Comparison of ENCODE assay signal across 8 cellular contexts in the genomic region with DNA sequence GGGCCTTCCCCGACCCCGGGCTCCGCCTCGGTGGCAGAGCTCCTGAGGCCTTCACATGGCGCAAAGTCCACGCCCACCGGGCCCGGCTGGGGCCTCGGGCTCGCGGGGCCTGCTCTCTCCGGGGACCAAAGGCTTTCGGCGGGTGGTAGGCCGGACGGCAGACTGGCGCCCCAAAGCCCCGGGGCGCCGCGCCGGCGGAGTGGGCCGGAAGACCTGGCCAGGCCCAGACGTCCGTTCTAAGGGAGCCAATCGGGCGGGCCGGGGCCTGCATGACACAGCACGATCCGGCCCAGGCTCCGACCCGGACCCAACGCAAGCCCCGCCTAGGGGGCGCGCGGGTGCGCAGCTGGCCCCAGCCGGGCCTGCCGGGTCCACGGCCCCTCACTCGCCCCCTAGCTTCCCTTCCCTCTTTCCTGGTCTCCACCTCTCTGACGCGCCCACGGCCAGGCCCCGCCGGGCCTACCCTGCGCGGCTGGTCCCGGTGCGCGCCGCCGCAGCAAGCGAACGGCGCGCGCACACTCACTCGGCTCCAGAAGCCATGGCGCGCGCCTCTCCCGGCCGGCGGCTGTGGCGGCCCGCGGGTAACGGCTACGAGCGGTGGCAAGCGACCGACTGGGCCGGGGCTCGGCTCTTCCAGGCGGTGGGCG. TPM values are rescaled to one million over a fixed set of nuclear protein-coding genes. Genes with fewer than 3 reads are reported as not detected.
A peak's percentile ranks its signal among the peaks of the same experiment; 100 is the strongest.
DNase-seq lines count a peak whose midpoint lies in the region; ATAC-seq and TF ChIP-seq lines count a peak whose summit lies in the region.

No MANE protein-coding gene starts in this region.

- peak overlapping the region; percentile 96 for H3K9ac ChIP-seq in HUES48 (ENCODE audit: low read depth, low read length)
- H3K9ac ChIP-seq in PC-3 (ENCODE audit: low read length), result peak overlapping the region; percentile 99

- peaks cover 71% of the 10 kb centered on the region for H3K36me3 ChIP-seq in HUES48 (ENCODE audit: control insufficient read depth, insufficient read depth, low read length)
- peaks cover 22% of the 10 kb centered on the region for H3K36me3 ChIP-seq in PC-3 (ENCODE audit: low read depth, low read length)

- H3K9me2 ChIP-seq in PC-3 (replicated peaks; ENCODE audit: low read length), result no peaks in the 10 kb centered on the region

- POLR2A ChIA-PET in PC-3 (lab: Charles Lee; ENCODE audit: unreplicated experiment), result interaction anchor here (0.6 kb wide), 2 partner anchors 70 to 296 kb away, joined by 3 read pairs; no protein-coding TSS in a partner anchor

- peak overlapping the region; percentile 97 for H3K4me2 ChIP-seq in PC-3 (ENCODE audit: low read length)

- H2AFZ ChIP-seq in PC-3 (ENCODE audit: low read length), result peak overlapping the region; percentile 43; the same call in 1 of the 2 replicates

- no TSS peak for BruUV-seq in PC-3 (replicated peaks; lab: Mats Ljungman, UMichigan)

- H3K9me3 ChIP-seq in HUES48 (ENCODE audit: control insufficient read depth, insufficient read depth, low read length) (no peaks in the 10 kb centered on the region), PC-3 (ENCODE audit: low read length) (no peaks in the 10 kb centered on the region)

- no peaks in the 10 kb centered on the region for H3K27me3 Mint-ChIP-seq in natural killer cell (ENCODE audit: low read depth in 2 of 2)

- H3K79me2 ChIP-seq in PC-3 (ENCODE audit: low read length), result peaks cover 58% of the 10 kb centered on the region

- peak overlapping the region; percentile 88 to 94 for H3K27ac Mint-ChIP-seq in natural killer cell

- H3K4me1 ChIP-seq in HUES48 (ENCODE audit: control insufficient read depth, insufficient read depth, low read length) (peaks cover 16% of the 10 kb centered on the region), PC-3 (ENCODE audit: insufficient read depth, low read length) (peaks cover 18% of the 10 kb centered on the region)

- H3K4me1 Mint-ChIP-seq in natural killer cell, result peaks cover 52 to 57% of the 10 kb centered on the region in 2 donors

- TF ChIP-seq CTCF in PC-3 (conservative IDR thresholded peaks at IDR 0.05; ENCODE audit: low read depth, low read length), result no peak; the same call in 1 of the 2 replicates
- no peak for TF ChIP-seq CTCF in fibroblast of mammary gland (conservative IDR thresholded peaks at IDR 0.05; ENCODE audit: control insufficient read depth, insufficient read depth, low read depth, low read length)
- peak; percentile 34 for TF ChIP-seq CTCF in natural killer cell (IDR thresholded peaks at IDR 0.05)

- H3K4me3 Mint-ChIP-seq in natural killer cell, result peak overlapping the region; percentile 88

- no peaks in the 10 kb centered on the region for H3K9me3 Mint-ChIP-seq in natural killer cell

- H3K27me3 ChIP-seq in HUES48 (ENCODE audit: control insufficient read depth, insufficient read depth, low read length) (no peaks in the 10 kb centered on the region), PC-3 (ENCODE audit: low read length) (no peaks in the 10 kb centered on the region)

- H3F3A ChIP-seq in PC-3 (ENCODE audit: low read length, unreplicated experiment), result no peaks in the 10 kb centered on the region

- intact Hi-C loops in PC-3 (cut with micrococcal nuclease) (no loop called here), natural killer cell (cut with micrococcal nuclease) (loop anchor here (1.0 to 2.0 kb wide), 5 partner anchors 24 to 533 kb away; a partner anchor contains a TSS)

- ATAC-seq in GM21447 (IDR thresholded peaks at IDR 0.05; ENCODE audit: unreplicated experiment), result peak; percentile 46
- peak; percentile 73 for ATAC-seq in PC-3
- peak; percentile 67 to 85 (median 73) for ATAC-seq in natural killer cell

- CTCF ChIA-PET in PC-3 (lab: Charles Lee), result interaction anchor here (1.0 kb wide), 1 partner anchor 8 kb away, joined by 3 read pairs; a partner anchor contains a TSS

- H3K4me3 ChIP-seq in HUES48 (ENCODE audit: low read depth, low read length) (peak overlapping the region; percentile 90), PC-3 (ENCODE audit: low read length) (peak overlapping the region; percentile 97), fibroblast of mammary gland (ENCODE audit: control insufficient read depth, low read depth, low read length) (peak overlapping the region; percentile 77)

- H4K20me1 ChIP-seq in PC-3 (ENCODE audit: low read length), result peaks cover 49% of the 10 kb centered on the region

- H3K36me3 Mint-ChIP-seq in natural killer cell, result no peaks in the 10 kb centered on the region

- peak; percentile 18 for DNase-seq in DMS153 treated with DMSO at 0.1 percent for 48 hours (lab: John Stamatoyannopoulos, UW; ENCODE audit: unreplicated experiment)
- peak; percentile 60 for DNase-seq in PC-3
- DNase-seq in activated T-helper 1 cell treated with anti-CD3 and anti-CD28 coated beads, Interleukin-2, amount 50 U/mL, for 16 hours (ENCODE audit: low read depth in 1 of 2, low spot score in 1 of 2), result peak; percentile 36 to 65
- DNase-seq in fibroblast of mammary gland (ENCODE audit: low read depth), result peak; percentile 76
- peak; percentile 82 for DNase-seq in natural killer cell
- peak; percentile 66 to 92 (median 82) for DNase-seq in stimulated activated naive CD4-positive, alpha-beta T cell (lab: John Stamatoyannopoulos, UW)

- H3K27ac ChIP-seq in HUES48 (ENCODE audit: low read depth, low read length) (peak overlapping the region; percentile 100), PC-3 (ENCODE audit: low read length) (peak overlapping the region; percentile 96)

RNA-seq across cellular contexts. Expression of a gene that starts 0.5 kb away (rescaled TPM):
- total RNA-seq in PC-3 (2014; rRNA removed) (324 and 343 TPM in 2 replicates), natural killer cell (100 to 1,000 TPM; 303 to 338 (median 322) TPM)

RNA-seq across cellular contexts. Expression of a gene that starts 7.8 kb away (rescaled TPM):
- 32.6 and 44.8 TPM in 2 replicates for total RNA-seq in PC-3 (2014; rRNA removed)
- total RNA-seq in natural killer cell, result 10 to 100 TPM; 33.9 to 38.9 (median 35.7) TPM

RNA-seq across cellular contexts. Expression of a gene that starts 24.5 kb away (rescaled TPM):
- total RNA-seq in PC-3 (2014; rRNA removed) (18.2 and 19.9 TPM in 2 replicates), natural killer cell (10 to 100 TPM; 23.6 to 28.2 (median 27.7) TPM)

RNA-seq across cellular contexts. Expression of a gene that starts 31.0 kb away (rescaled TPM):
- total RNA-seq in PC-3 (2014; rRNA removed), result 161 and 175 TPM in 2 replicates
- 10 to 100 TPM; 41.4 to 43.9 (median 41.6) TPM for total RNA-seq in natural killer cell

RNA-seq across cellular contexts. Expression of a gene that starts 43.7 kb away (rescaled TPM):
- total RNA-seq in PC-3 (2014; rRNA removed) (9.2 and 10.2 TPM in 2 replicates), natural killer cell (10 to 100 TPM; 21.0 to 28.3 (median 23.9) TPM)

Comparison
In these comparisons a context has a peak if more than half of its experiments do, and no peak if none do; other contexts are left out.
1. Peak in every context shown above with its lines: DNase-seq, ATAC-seq, H3K4me3 ChIP-seq and H3K27ac ChIP-seq.
2. DNase-seq: peak in every context shown above with its lines; median percentile 82 in natural killer cell; 82 in stimulated activated naive CD4-positive, alpha-beta T cell; 76 in fibroblast of mammary gland; 60 in PC-3; 50 in activated T-helper 1 cell treated with anti-CD3 and anti-CD28 coated beads, Interleukin-2, amount 50 U/mL, for 16 hours; 18 in DMS153 treated with DMSO at 0.1 percent for 48 hours.